Comparison of ENCODE assay signal across 8 cellular contexts in genomic region chr17:75013077-75013391, GRCh38. TPM values are rescaled to one million over a fixed set of nuclear protein-coding genes. Genes with fewer than 3 reads are reported as not detected.
A peak's percentile ranks its signal among the peaks of the same experiment; 100 is the strongest.
DNase-seq lines count a peak whose midpoint lies in the region; ATAC-seq and TF ChIP-seq lines count a peak whose summit lies in the region.

No MANE protein-coding gene starts in this region.

- H3K27ac Mint-ChIP-seq in naive B cell: peak overlapping the region; percentile 67 to 96 (median 92)

- peaks cover 12% of the 10 kb centered on the region for H3K79me2 ChIP-seq in KMS-11 (ENCODE audit: insufficient read depth, low read depth)

- H3K36me3 Mint-ChIP-seq in naive B cell: peaks cover 6 to 10% of the 10 kb centered on the region in 2 donors

- H3K27me3 ChIP-seq in KMS-11 (ENCODE audit: insufficient read depth, low read depth): no peaks in the 10 kb centered on the region

- peak overlapping the region; percentile 99; the same call in 1 of the 2 replicates for H2AFZ ChIP-seq in KMS-11 (ENCODE audit: low read depth)

- H4K20me1 ChIP-seq in KMS-11 (ENCODE audit: insufficient read depth): no peaks in the 10 kb centered on the region

- TF ChIP-seq CTCF in AG04449 (IDR thresholded peaks at IDR 0.05; ENCODE audit: insufficient read depth, low read length, missing control alignments) (no peak), KMS-11 (conservative IDR thresholded peaks at IDR 0.05; ENCODE audit: low read depth, low read length) (no peak), choroid plexus epithelial cell (conservative IDR thresholded peaks at IDR 0.05; ENCODE audit: low read depth, low read length) (no peak), GM10248 (IDR thresholded peaks at IDR 0.05; ENCODE audit: control extremely low read depth, extremely low read depth, low read depth, missing control alignments) (no peak)

- H3K9me3 Mint-ChIP-seq in naive B cell: no peaks in the 10 kb centered on the region

- DNase-seq in AG04449 (ENCODE audit: low read depth, low spot score): no peak
- DNase-seq in choroid plexus epithelial cell (ENCODE audit: low read depth): no peak
- DNase-seq in naive B cell: no peak
- no peak for DNase-seq in stimulated activated naive CD4-positive, alpha-beta T cell (lab: John Stamatoyannopoulos, UW)
- no peak for DNase-seq in CD1c-positive myeloid dendritic cell (ENCODE audit: extremely low spot score)
- no peak for DNase-seq in GM10248 (ENCODE audit: extremely low spot score)

- peak overlapping the region; percentile 85 for H3K9ac ChIP-seq in KMS-11

- CTCF ChIA-PET in AG04449 (lab: Yijun Ruan, JAX): interaction anchor here (0.6 to 5.0 kb wide), 21 partner anchors 10 to 267 kb away, joined by 3 to 74 read pairs (median 6); partner anchors contain the start of genes CDR2L, NT5C, OTOP2 and USH1G
- CTCF ChIA-PET in GM10248 (lab: Yijun Ruan, JAX): interaction anchor here (0.8 to 12.1 kb wide), 22 partner anchors 9 to 258 kb away, joined by 3 to 138 read pairs (median 6); partner anchors contain the start of genes HID1, MIF4GD and NT5C

- ATAC-seq in naive B cell (ENCODE audit: low read depth in 2 of 2) (no peak), HG02938 (IDR thresholded peaks at IDR 0.05; ENCODE audit: unreplicated experiment) (no peak)

- H3K27ac ChIP-seq in KMS-11: peak overlapping the region; percentile 58

- POLR2A ChIA-PET in AG04449 (lab: Yijun Ruan, JAX) (interaction anchor here (0.7 to 3.3 kb wide), 10 partner anchors 10 to 142 kb away, joined by 3 to 45 read pairs (median 6); partner anchors contain the start of genes ATP5PD, CDR2L, JPT1 and KCTD2), GM10248 (lab: Yijun Ruan, JAX) (interaction anchor here (0.9 to 2.0 kb wide), 3 partner anchors 18 to 141 kb away, joined by 4 to 5 read pairs (median 5); partner anchors contain the start of gene JPT1)

- peak overlapping the region; percentile 99 for H3K4me2 ChIP-seq in KMS-11

- no peaks in the 10 kb centered on the region for H3K27me3 Mint-ChIP-seq in naive B cell

- H3K4me3 Mint-ChIP-seq in naive B cell: peak overlapping the region; percentile 92 to 96 (median 95)

- peak overlapping the region; percentile 86 for H3K4me3 ChIP-seq in AG04449 (ENCODE audit: low read depth, low read length)
- H3K4me3 ChIP-seq in KMS-11 (IDR thresholded peaks at IDR 0.05; ENCODE audit: insufficient read depth, low read depth, low read length): no peak overlapping the region
- H3K4me3 ChIP-seq in choroid plexus epithelial cell (ENCODE audit: low read depth, low read length): peak overlapping the region; percentile 93

- H3K4me1 Mint-ChIP-seq in naive B cell: peaks cover 23 to 35% (median 32%) of the 10 kb centered on the region in 3 donors

- no peaks in the 10 kb centered on the region for H3K36me3 ChIP-seq in KMS-11 (ENCODE audit: insufficient read depth)

- H3K4me1 ChIP-seq in KMS-11 (ENCODE audit: low read depth, poor library complexity, severe bottlenecking): peaks cover 12% of the 10 kb centered on the region

RNA-seq across cellular contexts. Expression of gene MRPL58, which starts 0.6 kb away (rescaled TPM):
- polyA plus RNA-seq in naive B cell (ENCODE audit: low read depth in 6 of 6): 10 to 100 TPM; 32.4 to 47.3 (median 39.6) TPM

RNA-seq across cellular contexts. Expression of gene CDR2L, which starts 25.6 kb away (rescaled TPM):
- not detected for polyA plus RNA-seq in naive B cell (ENCODE audit: low read depth in 6 of 6)

RNA-seq across cellular contexts. Expression of gene ATP5PD, which starts 33.7 kb away (rescaled TPM):
- 100 to 1,000 TPM; 191 to 306 (median 269) TPM for polyA plus RNA-seq in naive B cell (ENCODE audit: low read depth in 6 of 6)

RNA-seq across cellular contexts. Expression of gene KCTD2, which starts 34.0 kb away (rescaled TPM):
- polyA plus RNA-seq in naive B cell (ENCODE audit: low read depth in 6 of 6): 1 to 10 TPM; 2.9 to 9.8 (median 4.8) TPM

RNA-seq across cellular contexts. Expression of gene HID1, which starts 40.5 kb away (rescaled TPM):
- under 1 TPM in 2 of 6 donors, not detected in 4; 0.08 to 0.23 TPM for polyA plus RNA-seq in naive B cell (ENCODE audit: low read depth in 6 of 6)
